Comparison of ENCODE assay signal across 28 cellular contexts in the genomic region with DNA sequence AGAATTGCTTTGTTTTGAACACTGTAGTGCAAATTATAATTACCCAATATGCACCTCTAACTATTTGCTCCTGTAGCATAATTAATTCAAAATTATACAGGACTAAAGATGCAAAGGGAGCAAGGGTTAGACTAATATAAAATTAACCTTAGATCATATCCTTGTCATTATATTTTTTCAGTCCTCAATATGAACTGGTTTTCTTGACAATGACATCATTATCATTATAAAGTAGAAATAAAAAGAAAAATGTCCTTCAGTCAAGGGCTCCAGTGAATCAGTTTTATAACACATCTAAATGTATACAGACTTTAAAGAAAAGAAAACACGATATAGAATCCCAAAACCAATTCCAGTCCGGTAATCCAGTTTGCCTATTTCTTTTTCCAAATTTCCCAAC.
"Had no signal": no experiment of that assay in that cellular context is flagged by ENCODE, and none has a peak within 500 bp of the region (broad histone marks: within the 10 kb centered on the region; RNA-seq: fewer than 3 reads in every experiment).

No MANE protein-coding gene starts in this region.

- H3K27ac Mint-ChIP-seq: activated CD4-positive, alpha-beta memory T cell treated with anti-CD3 and anti-CD28 coated beads, Interleukin-2, amount 10 ng/mL, durations not matched to agents 7 days and 5 days; activated naive CD4-positive, alpha-beta T cell treated with anti-CD3 and anti-CD28 coated beads, Interleukin-2, amount 10 ng/mL, durations not matched to agents 7 days and 5 days; activated naive CD8-positive, alpha-beta T cell treated with anti-CD3 and anti-CD28 coated beads for 36 hours; activated T-helper 2 cell treated with anti-CD3 and anti-CD28 coated beads, Interferon-gamma antibody, Interleukin-2, Interleukin-4, amounts not matched to agents 10 μg/mL and 5 μg/mL and 100 μg/mL, durations not matched to agents 14 hours and 24 hours and 36 hours had no signal

- DNase-seq: activated CD4-positive, alpha-beta memory T cell treated with anti-CD3 and anti-CD28 coated beads, Interleukin-2, amount 10 ng/mL, durations not matched to agents 7 days and 5 days; activated CD4-positive, alpha-beta T cell treated with anti-CD3 and anti-CD28 coated beads for 36 hours; activated CD4-positive, alpha-beta T cell treated with anti-CD3 and anti-CD28 coated beads, Interleukin-2, amount 50 U/mL, for 1 hour; activated gamma-delta T cell treated with Interleukin-2 at 50 U/mL for 16 hours; activated naive CD4-positive, alpha-beta T cell treated with anti-CD3 and anti-CD28 coated beads, Interleukin-2, amount 10 ng/mL, durations not matched to agents 7 days and 5 days; activated naive CD8-positive, alpha-beta T cell treated with anti-CD3 and anti-CD28 coated beads for 36 hours; activated T-cell treated with anti-CD3 and anti-CD28 coated beads for 4 hours; activated T-cell treated with anti-CD3 and anti-CD28 coated beads, Interleukin-2, amount 50 U/mL, for 48 hours; adrenal gland; aorta; caudate nucleus; NCI-H1092; NCI-H1694; NCI-H2029; NCI-H2107; NCI-H345; NCI-H510A; NK-92 treated with Interleukin-12 subunit alpha and Interleukin-12 subunit beta, amount 100 ng/mL, for 24 hours; Right ventricle myocardium superior; RPMI8226; SJCRH30; SK-N-SH; T-helper 1 cell had no signal

- H3K36me3 ChIP-seq: adrenal gland, breast epithelium, SJCRH30 had no signal

- ATAC-seq: Panc1 had no signal

- H3K4me3 ChIP-seq: adrenal gland, breast epithelium, SJCRH30 had no signal

- H3K27ac ChIP-seq: adrenal gland, KMS-11, SJCRH30, VCaP had no signal

- H3K9me3 Mint-ChIP-seq: activated naive CD8-positive, alpha-beta T cell treated with anti-CD3 and anti-CD28 coated beads for 36 hours had no signal

- H3K27me3 Mint-ChIP-seq: activated CD4-positive, alpha-beta memory T cell treated with anti-CD3 and anti-CD28 coated beads, Interleukin-2, amount 10 ng/mL, durations not matched to agents 7 days and 5 days; activated CD4-positive, alpha-beta T cell treated with anti-CD3 and anti-CD28 coated beads for 36 hours; activated naive CD4-positive, alpha-beta T cell treated with anti-CD3 and anti-CD28 coated beads, Interleukin-2, amount 10 ng/mL, durations not matched to agents 7 days and 5 days; activated naive CD8-positive, alpha-beta T cell treated with anti-CD3 and anti-CD28 coated beads for 36 hours had no signal

- H3K4me3 Mint-ChIP-seq: activated CD4-positive, alpha-beta memory T cell treated with anti-CD3 and anti-CD28 coated beads, Interleukin-2, amount 10 ng/mL, durations not matched to agents 7 days and 5 days; activated CD4-positive, alpha-beta T cell treated with anti-CD3 and anti-CD28 coated beads for 36 hours; activated naive CD4-positive, alpha-beta T cell treated with anti-CD3 and anti-CD28 coated beads, Interleukin-2, amount 10 ng/mL, durations not matched to agents 7 days and 5 days; activated naive CD8-positive, alpha-beta T cell treated with anti-CD3 and anti-CD28 coated beads for 36 hours had no signal

- H3K27me3 ChIP-seq: adrenal gland, breast epithelium, SJCRH30 had no signal

- H3K9me3 ChIP-seq: adrenal gland, breast epithelium, SJCRH30, SK-N-SH had no signal
